ENCODE assay signal across 9 cellular contexts in genomic region chr12:1692221-1692620, GRCh38. TPM values are rescaled to one million over a fixed set of nuclear protein-coding genes. Genes with fewer than 3 reads are reported as not detected.
DNase-seq lines count a peak whose midpoint lies in the region; ATAC-seq and TF ChIP-seq lines count a peak whose summit lies in the region.
"Had no signal": no experiment of that assay in that cellular context is flagged by ENCODE, and none has a peak within 500 bp of the region (broad histone marks: within the 10 kb centered on the region; RNA-seq: fewer than 3 reads in every experiment).

No MANE protein-coding gene starts in this region.

- H3K9me3 Mint-ChIP-seq in CD8-positive, alpha-beta T cell: no peaks in the 10 kb centered on the region
- H3K9me3 Mint-ChIP-seq in neural progenitor cell: no peaks in the 10 kb centered on the region

- H4K20me1 ChIP-seq in Loucy (ENCODE audit: insufficient read depth, low read length, poor library complexity, severe bottlenecking) (peaks cover 57% of the 10 kb centered on the region), neural progenitor cell (ENCODE audit: low read depth) (peaks cover 54% of the 10 kb centered on the region)

- H3K36me3 Mint-ChIP-seq in CD8-positive, alpha-beta T cell: peaks cover 12% of the 10 kb centered on the region
- peaks cover 9% of the 10 kb centered on the region for H3K36me3 Mint-ChIP-seq in neural progenitor cell

- H3K27me3 Mint-ChIP-seq in CD8-positive, alpha-beta T cell (ENCODE audit: low read depth): no peaks in the 10 kb centered on the region
- peaks cover 6% of the 10 kb centered on the region for H3K27me3 Mint-ChIP-seq in neural progenitor cell (ENCODE audit: insufficient read depth, low read depth)

- ATAC-seq in CD8-positive, alpha-beta T cell: no peak

- peak overlapping the region; percentile 92 for H3K4me3 Mint-ChIP-seq in CD8-positive, alpha-beta T cell
- peak overlapping the region; percentile 99 for H3K4me3 Mint-ChIP-seq in neural progenitor cell

- H3K4me1 ChIP-seq in CD8-positive, alpha-beta T cell (ENCODE audit: insufficient read depth, low read length): peaks cover 21% of the 10 kb centered on the region
- H3K4me1 ChIP-seq in Loucy (ENCODE audit: insufficient read depth, low read length, poor library complexity, severe bottlenecking): peaks cover 45% of the 10 kb centered on the region
- peaks cover 15% of the 10 kb centered on the region for H3K4me1 ChIP-seq in neural progenitor cell

- peaks cover 67% of the 10 kb centered on the region for H3K79me2 ChIP-seq in Loucy (ENCODE audit: insufficient read depth, low read length)
- H3K79me2 ChIP-seq in neural progenitor cell (ENCODE audit: low read depth): peaks cover 60% of the 10 kb centered on the region

- peak overlapping the region; percentile 98 for H3K4me2 ChIP-seq in Loucy (ENCODE audit: low read depth, low read length, poor library complexity, severe bottlenecking)
- H3K4me2 ChIP-seq in neural progenitor cell: peak overlapping the region; percentile 95

- peaks cover 61% of the 10 kb centered on the region for H3K4me1 Mint-ChIP-seq in CD8-positive, alpha-beta T cell (ENCODE audit: low read depth)
- peaks cover 18% of the 10 kb centered on the region for H3K4me1 Mint-ChIP-seq in neural progenitor cell

- TF ChIP-seq CTCF in CD8-positive, alpha-beta T cell (IDR thresholded peaks at IDR 0.05): no peak
- no peak for TF ChIP-seq CTCF in Loucy (conservative IDR thresholded peaks at IDR 0.05; ENCODE audit: low read length)
- no peak for TF ChIP-seq CTCF in coronary artery (IDR thresholded peaks at IDR 0.05)
- no peak for TF ChIP-seq CTCF in neural progenitor cell (IDR thresholded peaks at IDR 0.05)
- TF ChIP-seq CTCF in WERI-Rb-1 (IDR thresholded peaks at IDR 0.05; ENCODE audit: low read depth, low read length): no peak

- no peak for DNase-seq in CD8-positive, alpha-beta T cell
- DNase-seq in coronary artery (ENCODE audit: low spot score) (no peak), neural progenitor cell (ENCODE audit: low spot score) (no peak), WERI-Rb-1 (no peak), cortex of kidney (lab: John Stamatoyannopoulos, UW) (no peak), NCI-H82 (lab: John Stamatoyannopoulos, UW) (no peak), nucleus accumbens (lab: John Stamatoyannopoulos, UW) (no peak)
- DNase-seq: effector CD8-positive, alpha-beta T cell had no signal

- POLR2A ChIA-PET in CD8-positive, alpha-beta T cell (lab: Charles Lee): interaction anchor here (2.1 kb wide), 2 partner anchors 38 to 224 kb away, joined by 4 to 7 read pairs; no protein-coding TSS in a partner anchor

- H3K9me3 ChIP-seq in CD8-positive, alpha-beta T cell (ENCODE audit: low read length): no peaks in the 10 kb centered on the region
- H3K9me3 ChIP-seq in Loucy (ENCODE audit: insufficient read depth, low read depth, low read length) (no peaks in the 10 kb centered on the region), neural progenitor cell (ENCODE audit: low read depth) (no peaks in the 10 kb centered on the region), WERI-Rb-1 (ENCODE audit: severe bottlenecking) (no peaks in the 10 kb centered on the region)

- H3K9ac ChIP-seq in Loucy (ENCODE audit: low read depth, low read length, poor library complexity, severe bottlenecking): peak overlapping the region; percentile 88
- peak overlapping the region; percentile 87 for H3K9ac ChIP-seq in neural progenitor cell

- intact Hi-C loops in CD8-positive, alpha-beta T cell (cut with DNase I, micrococcal nuclease): loop anchor here (2.0 to 5.0 kb wide), 3 partner anchors 99 to 1385 kb away; partner anchors contain the start of genes DCP1B (in 1 of the 2) and TSPAN9 (in 1 of the 2)

- H3F3A ChIP-seq in Loucy (ENCODE audit: low read depth): 0 out of 2 replicates have a peak, but pooled peaks cover 2% of the 10 kb centered on the region
- H3F3A ChIP-seq in neural progenitor cell (ENCODE audit: low read depth): peaks cover 27% of the 10 kb centered on the region

- no peaks in the 10 kb centered on the region for H3K9me2 ChIP-seq in Loucy (replicated peaks; ENCODE audit: low read depth, low read length)

- H2AFZ ChIP-seq in Loucy (ENCODE audit: low read length) (no peak overlapping the region), neural progenitor cell (replicated peaks) (no peak overlapping the region)

- H3K36me3 ChIP-seq in CD8-positive, alpha-beta T cell (ENCODE audit: insufficient read depth, low read length): no peaks in the 10 kb centered on the region
- H3K36me3 ChIP-seq in Loucy (ENCODE audit: insufficient read depth, low read length): no peaks in the 10 kb centered on the region
- no peaks in the 10 kb centered on the region for H3K36me3 ChIP-seq in neural progenitor cell
- peaks cover 21% of the 10 kb centered on the region for H3K36me3 ChIP-seq in WERI-Rb-1

- CTCF ChIA-PET in CD8-positive, alpha-beta T cell (lab: Charles Lee): interaction anchor here (1.2 to 2.5 kb wide), 3 partner anchors 37 to 248 kb away, joined by 3 to 6 read pairs (median 3); no protein-coding TSS in a partner anchor

- no peak overlapping the region for H3K4me3 ChIP-seq in CD8-positive, alpha-beta T cell (ENCODE audit: low read depth, low read length)
- peak overlapping the region; percentile 90 for H3K4me3 ChIP-seq in Loucy (ENCODE audit: low read length, poor library complexity, severe bottlenecking)
- peak overlapping the region; percentile 98 for H3K4me3 ChIP-seq in coronary artery
- peak overlapping the region; percentile 97 for H3K4me3 ChIP-seq in neural progenitor cell
- H3K4me3 ChIP-seq in WERI-Rb-1 (ENCODE audit: low read depth, low read length): no peak overlapping the region; the same call in 1 of the 2 replicates

- no peak overlapping the region for H3K27ac ChIP-seq in CD8-positive, alpha-beta T cell (ENCODE audit: low read depth, low read length)
- no peak overlapping the region for H3K27ac ChIP-seq in coronary artery
- H3K27ac ChIP-seq in neural progenitor cell: no peak overlapping the region
- H3K27ac ChIP-seq in WERI-Rb-1: no peak overlapping the region

- H3K27ac Mint-ChIP-seq in CD8-positive, alpha-beta T cell: peak overlapping the region; percentile 99
- H3K27ac Mint-ChIP-seq in neural progenitor cell: no peak overlapping the region

- no peaks in the 10 kb centered on the region for H3K27me3 ChIP-seq in CD8-positive, alpha-beta T cell (ENCODE audit: insufficient read depth, low read length)
- H3K27me3 ChIP-seq in Loucy (ENCODE audit: insufficient read depth, low read length, poor library complexity, severe bottlenecking) (no peaks in the 10 kb centered on the region), neural progenitor cell (no peaks in the 10 kb centered on the region), WERI-Rb-1 (ENCODE audit: insufficient read depth, low read depth, severe bottlenecking) (no peaks in the 10 kb centered on the region)

RNA-seq across cellular contexts. Expression of gene ADIPOR2, which starts 1.4 kb away (rescaled TPM):
- total RNA-seq in CD8-positive, alpha-beta T cell: 10 to 100 TPM; 19.4 to 22.5 TPM
- 29.6 and 33.6 TPM in 2 replicates for total RNA-seq in neural progenitor cell (ENCODE audit: low replicate concordance)

Comparison
In these comparisons a context has a peak if more than half of its experiments do, and no peak if none do; other contexts are left out.
1. H3K4me3 ChIP-seq: peak in Loucy (single experiment), coronary artery (single experiment) and neural progenitor cell (single experiment); none in CD8-positive, alpha-beta T cell (single experiment) and WERI-Rb-1 (single experiment).